8 cellular contexts compared by ENCODE assay signal in genomic region chr4:39353478-39354177, GRCh38. TPM values are rescaled to one million over a fixed set of nuclear protein-coding genes. Genes with fewer than 3 reads are reported as not detected.
DNase-seq lines count a peak whose midpoint lies in the region; ATAC-seq and TF ChIP-seq lines count a peak whose summit lies in the region.

No MANE protein-coding gene starts in this region.

- H3K27me3 ChIP-seq in AG04450 (ENCODE audit: control insufficient read depth, insufficient read depth, low read length) = no peaks in the 10 kb centered on the region
- no peaks in the 10 kb centered on the region for H3K27me3 ChIP-seq in dorsolateral prefrontal cortex
- H3K27me3 ChIP-seq in mucosa of rectum (ENCODE audit: control insufficient read depth in 2 of 2, insufficient read depth in 2 of 2, low read length in 2 of 2) = no peaks in the 10 kb centered on the region

- H3K9me3 ChIP-seq in AG04450 (ENCODE audit: control insufficient read depth, insufficient read depth, low read length) (peaks cover 3% of the 10 kb centered on the region; the same call in 1 of the 2 replicates), mucosa of rectum (ENCODE audit: control insufficient read depth in 2 of 2, low read length in 2 of 2) (no peaks in the 10 kb centered on the region)

- POLR2A ChIA-PET in AG04450 (lab: Yijun Ruan, JAX) = no interaction called here

- H3K27ac ChIP-seq in AG04450 (ENCODE audit: low read depth, low read length) (no peak overlapping the region), dorsolateral prefrontal cortex (peak overlapping the region; percentile 7 to 92 (median 81)), mucosa of rectum (ENCODE audit: low read depth in 2 of 2, low read length in 2 of 2) (peak overlapping the region; percentile 77 to 79)

- ATAC-seq in GM18873 (IDR thresholded peaks at IDR 0.05; ENCODE audit: low FRiP score, unreplicated experiment) = peak; percentile 59
- ATAC-seq in HG03066 (IDR thresholded peaks at IDR 0.05; ENCODE audit: low read depth, unreplicated experiment) = peak; percentile 69

- peak overlapping the region; percentile 58 to 73 for H3K9ac ChIP-seq in mucosa of rectum (ENCODE audit: low read depth in 1 of 2, low read length in 2 of 2)

- peaks cover 8 to 13% of the 10 kb centered on the region in 2 donors for H3K36me3 ChIP-seq in mucosa of rectum (ENCODE audit: control insufficient read depth in 2 of 2, insufficient read depth in 2 of 2, low read length in 2 of 2)

- peaks cover 8 to 11% of the 10 kb centered on the region in 2 donors for H3K4me1 ChIP-seq in mucosa of rectum (ENCODE audit: control insufficient read depth in 2 of 2, insufficient read depth in 2 of 2, low read length in 2 of 2)

- TF ChIP-seq CTCF in AG04450 (IDR thresholded peaks at IDR 0.05; ENCODE audit: low read depth, low read length) = no peak
- TF ChIP-seq CTCF in dorsolateral prefrontal cortex (IDR thresholded peaks at IDR 0.05 in 54 of 56, conservative IDR thresholded peaks at IDR 0.05 in 2 of 56; ENCODE audit: low read depth in 1 of 56, partially characterized antibody in 56 of 56) = peak in 2 of 56 donors; percentile 7 to 14

- DNase-seq in AG04450 (ENCODE audit: low read depth, low spot score) = no peak
- DNase-seq in RPMI8226 = peak; percentile 19
- no peak for DNase-seq in dorsolateral prefrontal cortex
- no peak for DNase-seq in NCI-H526 (lab: John Stamatoyannopoulos, UW)
- no peak for DNase-seq in cerebellar nuclear complex (lab: John Stamatoyannopoulos, UW)

- CTCF ChIA-PET in AG04450 (lab: Charles Lee) = no interaction called here

- H3K4me3 ChIP-seq in AG04450 (ENCODE audit: low read depth, low read length) (peak overlapping the region; percentile 35), dorsolateral prefrontal cortex (peak overlapping the region; percentile 10 to 70 (median 50)), mucosa of rectum (ENCODE audit: low read length in 2 of 2) (peak overlapping the region; percentile 48 to 74)

- intact Hi-C loops in dorsolateral prefrontal cortex (cut with DNase I) = no loop called here

RNA-seq across cellular contexts. Expression of gene RFC1, which starts 12.5 kb away (rescaled TPM):
- 25.2 and 35.7 TPM in 2 replicates for polyA plus RNA-seq in AG04450 (2011; rRNA removed)
- polyA minus RNA-seq in AG04450 (2011; rRNA and poly(A)+ RNA removed) = 33.0 and 50.1 TPM in 2 replicates
- total RNA-seq in dorsolateral prefrontal cortex = 10 to 100 TPM; 30.5 to 73.5 (median 48.0) TPM

RNA-seq across cellular contexts. Expression of gene KLB, which starts 53.1 kb away (rescaled TPM):
- polyA plus RNA-seq in AG04450 (2011; rRNA removed) = not detected in 2 replicates
- not detected in 2 replicates for polyA minus RNA-seq in AG04450 (2011; rRNA and poly(A)+ RNA removed)
- total RNA-seq in dorsolateral prefrontal cortex = under 1 TPM in 17 of 120 experiments, not detected in 103; 0.07 to 0.19 (median 0.09) TPM
